22 cellular contexts compared by ENCODE assay signal in the genomic region with DNA sequence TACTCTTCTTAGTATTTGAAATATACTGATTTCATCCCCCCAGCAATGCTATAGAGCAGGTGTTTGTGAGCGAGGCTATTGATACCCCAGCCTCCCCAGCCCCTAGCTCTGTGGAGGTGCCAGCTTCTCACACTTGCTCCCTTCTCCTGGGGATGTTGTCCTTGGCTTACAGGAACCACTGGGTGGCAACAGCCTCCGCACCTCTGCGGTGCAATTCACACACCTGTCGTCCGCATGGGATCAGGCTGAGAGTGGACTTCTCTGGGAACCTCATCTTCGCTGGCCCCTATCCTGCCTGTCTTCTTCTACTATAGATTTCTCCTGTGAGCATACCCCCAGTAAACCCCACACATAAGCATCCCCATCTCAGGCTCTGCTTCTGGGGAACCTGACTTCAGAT.
"Had no signal": no experiment of that assay in that cellular context is flagged by ENCODE, and none has a peak within 500 bp of the region (broad histone marks: within the 10 kb centered on the region; RNA-seq: fewer than 3 reads in every experiment).

No MANE protein-coding gene starts in this region.

- H3K4me3 Mint-ChIP-seq: IgD-negative memory B cell, T-cell had no signal

- DNase-seq: Kasumi-1, MV-4-11, NCI-H1048, NCI-H1105, NCI-H1417, NCI-H1436 treated with DMSO at 0.1 percent for 48 hours, NCI-H1694, NCI-H187 treated with DMSO at 0.1 percent for 48 hours, NCI-H2029 treated with DMSO at 0.1 percent for 48 hours, NCI-H2227 treated with DMSO at 0.1 percent for 48 hours, NCI-H524, NCI-H69, NCI-H774, PC-3, SHP77, SK-N-SH, SW 1271, T-cell had no signal

- ATAC-seq: HepG2, K562, Panc1, PC-3, T-cell had no signal

- H3K4me3 ChIP-seq: K562 had no signal

- H3K27ac Mint-ChIP-seq: IgD-negative memory B cell, T-cell had no signal

- H3K36me3 Mint-ChIP-seq: T-cell had no signal
